1 cellular context compared by ENCODE assay signal in genomic region chr6:130518588-130518987, GRCh38.
TF ChIP-seq lines count a peak whose summit lies in the region.

No MANE protein-coding gene starts in this region.

TF ChIP-seq in HCT116, 20 proteins besides CTCF, POLR2A, EP300 and RAD21 (continued from another document):
- TF ChIP-seq FOSL1 (IDR thresholded peaks at IDR 0.05; ENCODE audit: low read depth): no peak
- TF ChIP-seq SP1 (IDR thresholded peaks at IDR 0.05; ENCODE audit: low read depth): no peak
- no peak for TF ChIP-seq TCF7L2 (IDR thresholded peaks at IDR 0.05; ENCODE audit: borderline replicate concordance, extremely low read depth, insufficient read depth, insufficient read length)
- TF ChIP-seq ZBTB33 (IDR thresholded peaks at IDR 0.05; ENCODE audit: extremely low read depth, insufficient replicate concordance, low read length): no peak
- TF ChIP-seq YY1 (IDR thresholded peaks at IDR 0.05; ENCODE audit: extremely low read depth, insufficient replicate concordance, low read depth, low read length): no peak
- no peak for TF ChIP-seq ZNF274 (IDR thresholded peaks at IDR 0.05; ENCODE audit: low read depth, low read length)
- no peak for TF ChIP-seq MAX (IDR thresholded peaks at IDR 0.05)
- no peak for TF ChIP-seq CBX3 (IDR thresholded peaks at IDR 0.05; ENCODE audit: low read depth)
- TF ChIP-seq SIN3A (IDR thresholded peaks at IDR 0.05; ENCODE audit: low read depth): no peak
- TF ChIP-seq CEBPB (IDR thresholded peaks at IDR 0.05; ENCODE audit: low read depth): no peak
- no peak for TF ChIP-seq REST (IDR thresholded peaks at IDR 0.05; ENCODE audit: low read depth)
